1 cellular context compared by ENCODE assay signal in genomic region chr5:76351577-76351976, GRCh38.
TF ChIP-seq lines count a peak whose summit lies in the region.

No MANE protein-coding gene starts in this region.

TF ChIP-seq in GM23338, 12 proteins besides CTCF, POLR2A, EP300 and RAD21 (continued from another document):
- TF ChIP-seq ZNF462 (CRISPR knock-in tag; IDR thresholded peaks at IDR 0.05) = no peak
- no peak for TF ChIP-seq EZH2phosphoT487 (IDR thresholded peaks at IDR 0.05; ENCODE audit: unreplicated experiment)
- TF ChIP-seq CREB1 (CRISPR knock-in tag; IDR thresholded peaks at IDR 0.05; ENCODE audit: low read depth) = no peak
- no peak for TF ChIP-seq POLR2AphosphoS5 (IDR thresholded peaks at IDR 0.05; ENCODE audit: low read depth)
- TF ChIP-seq REST (IDR thresholded peaks at IDR 0.05; ENCODE audit: unreplicated experiment) = no peak
- TF ChIP-seq NANOG (IDR thresholded peaks at IDR 0.05; ENCODE audit: borderline replicate concordance) = no peak
- no peak for TF ChIP-seq STAT1 (IDR thresholded peaks at IDR 0.05; ENCODE audit: unreplicated experiment)
